7 cellular contexts compared by ENCODE assay signal in genomic region chr10:14878266-14879054, GRCh38. TPM values are rescaled to one million over a fixed set of nuclear protein-coding genes. Genes with fewer than 3 reads are reported as not detected.
A peak's percentile ranks its signal among the peaks of the same experiment; 100 is the strongest.
DNase-seq lines count a peak whose midpoint lies in the region; ATAC-seq and TF ChIP-seq lines count a peak whose summit lies in the region.

Gene SUV39H2, plus strand, starts transcription at chr10:14878866. Its CDS starts 23 bp downstream, at chr10:14878889.

- in situ Hi-C loops in astrocyte of the cerebellum (cut with HindIII; ENCODE audit: low sequenced_read_pairs) = no loop called here

- peaks cover 66% of the 10 kb centered on the region for H3K79me2 ChIP-seq in hepatocyte

- 1% methylated on average over 44 of the region's 92 CpGs for WGBS in hepatocyte (ENCODE audit: low lambda C conversion rate, missing lambda C conversion rate)

- H4K20me1 ChIP-seq in hepatocyte (ENCODE audit: insufficient read depth, poor library complexity, severe bottlenecking) = no peaks in the 10 kb centered on the region

- peak within 1 kb of the TSS; percentile 97 for H3K4me3 ChIP-seq in astrocyte of the cerebellum (ENCODE audit: low read depth, low read length)
- peak within 1 kb of the TSS; percentile 94 for H3K4me3 ChIP-seq in hepatocyte

- H3K9me2 ChIP-seq in hepatocyte (replicated peaks; ENCODE audit: insufficient read depth) = no peaks in the 10 kb centered on the region

- H3K9me3 ChIP-seq in hepatocyte (ENCODE audit: low read depth) = no peaks in the 10 kb centered on the region

- peak; percentile 87 for ATAC-seq in GM18517 (IDR thresholded peaks at IDR 0.05; ENCODE audit: unreplicated experiment)
- ATAC-seq in HG03039 (IDR thresholded peaks at IDR 0.05; ENCODE audit: unreplicated experiment) = peak; percentile 86

- DNase-seq in NCI-H2081 (lab: John Stamatoyannopoulos, UW) (peak; percentile 90 to 93), T-helper 9 cell (peak; percentile 85), astrocyte of the cerebellum (ENCODE audit: low read depth) (peak; percentile 87), hepatocyte (ENCODE audit: low spot score) (peak; percentile 98), renal cortical epithelial cell (ENCODE audit: low read depth) (peak; percentile 78)

- peak within 1 kb of the TSS; percentile 92 for H2AFZ ChIP-seq in hepatocyte

- H3K27ac ChIP-seq in hepatocyte = peak within 1 kb of the TSS; percentile 99

- peak within 1 kb of the TSS; percentile 94 for H3K4me2 ChIP-seq in hepatocyte

- no peaks in the 10 kb centered on the region for H3K27me3 ChIP-seq in hepatocyte

- no peak for TF ChIP-seq CTCF in astrocyte of the cerebellum (IDR thresholded peaks at IDR 0.05; ENCODE audit: low read depth, low read length, missing control alignments)
- no peak for TF ChIP-seq CTCF in hepatocyte (IDR thresholded peaks at IDR 0.05; ENCODE audit: poor library complexity)

- H3K36me3 ChIP-seq in hepatocyte (replicated peaks; ENCODE audit: insufficient read depth, low read depth) = no peaks in the 10 kb centered on the region

- H3K4me1 ChIP-seq in hepatocyte (ENCODE audit: insufficient read depth) = peaks cover 10% of the 10 kb centered on the region

RNA-seq across cellular contexts. Expression of gene SUV39H2, which starts in this region (rescaled TPM):
- total RNA-seq in hepatocyte = 15.5 and 19.9 TPM in 2 replicates
- 8.0 and 8.6 TPM in 2 replicates for polyA plus RNA-seq in hepatocyte
- 11.6 and 21.0 TPM in 2 replicates for total RNA-seq in renal cortical epithelial cell

Comparison
In these comparisons a context has a peak if more than half of its experiments do, and no peak if none do; other contexts are left out.
1. Peak in every context shown above with its lines: DNase-seq, ATAC-seq, H3K4me3 ChIP-seq and H3K27ac ChIP-seq.